In the genomic region with DNA sequence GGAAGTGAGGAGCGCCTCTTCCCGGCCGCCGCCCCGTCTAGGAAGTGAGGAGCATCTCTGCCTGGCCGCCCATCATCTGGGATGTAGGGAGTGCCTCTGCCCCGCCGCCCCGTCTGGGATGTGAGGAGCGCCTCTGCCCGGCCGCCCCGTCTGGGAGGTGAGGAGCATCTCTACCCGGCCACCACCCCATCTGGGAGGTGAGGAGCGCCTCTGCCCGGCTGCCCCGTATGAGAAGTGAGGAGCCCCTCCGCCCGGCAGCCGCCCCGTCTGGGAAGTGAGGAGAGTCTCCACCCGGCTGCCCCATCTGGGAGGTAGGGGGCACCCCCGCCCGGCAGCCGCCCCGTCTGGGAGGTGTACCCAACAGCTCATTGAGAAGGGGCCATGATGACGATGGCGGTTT, we compare ENCODE assay signal across 7 cellular contexts. TPM values are rescaled to one million over a fixed set of nuclear protein-coding genes. Genes with fewer than 3 reads are reported as not detected.
"Had no signal": no experiment of that assay in that cellular context is flagged by ENCODE, and none has a peak within 500 bp of the region (broad histone marks: within the 10 kb centered on the region; RNA-seq: fewer than 3 reads in every experiment).

No MANE protein-coding gene starts in this region.

RNA-seq across cellular contexts. Expression of gene TIMD4, which starts 22.6 kb away (rescaled TPM):
- total RNA-seq: PC-3, PC-9, Right ventricle myocardium superior, RPMI7951, SJCRH30, SJSA1, SK-MEL-5 had no signal
